Comparison of ENCODE assay signal across 8 cellular contexts in genomic region chr4:780730-781492, GRCh38. TPM values are rescaled to one million over a fixed set of nuclear protein-coding genes. Genes with fewer than 3 reads are reported as not detected.
A peak's percentile ranks its signal among the peaks of the same experiment; 100 is the strongest.
DNase-seq lines count a peak whose midpoint lies in the region; ATAC-seq and TF ChIP-seq lines count a peak whose summit lies in the region.

No MANE protein-coding gene starts in this region.

- H3K9me3 ChIP-seq in Karpas-422 (ENCODE audit: low read length) = no peaks in the 10 kb centered on the region

- H2AFZ ChIP-seq in Karpas-422 (ENCODE audit: low read length) = no peak overlapping the region

- peak overlapping the region; percentile 93 for H3K27ac Mint-ChIP-seq in dendritic cell treated with granulocyte-macrophage colony-stimulating factor and Interleukin-4, amounts not matched to agents 40 ng/mL and 50 ng/mL, for 4 days
- peak overlapping the region; percentile 33 to 99 (median 92) for H3K27ac Mint-ChIP-seq in naive B cell

- in situ Hi-C loops in GM13976 (cut with MboI; ENCODE audit: low sequenced_read_pairs, unreplicated experiment) = no loop called here

- H3K9me2 ChIP-seq in Karpas-422 (replicated peaks; ENCODE audit: insufficient read depth, low read length) = no peaks in the 10 kb centered on the region

- peak overlapping the region; percentile 98 for H3K4me2 ChIP-seq in Karpas-422 (ENCODE audit: low read depth, low read length, poor library complexity, severe bottlenecking)

- H3K36me3 ChIP-seq in Karpas-422 (ENCODE audit: insufficient read depth, low read length) = peaks cover 41% of the 10 kb centered on the region

- TF ChIP-seq CTCF in GM13976 (IDR thresholded peaks at IDR 0.05; ENCODE audit: borderline replicate concordance, control extremely low read depth, extremely low read depth, insufficient read depth, missing control alignments) = no peak

- DNase-seq in Karpas-422 (no peak), naive B cell (no peak), germinal center (ENCODE audit: low spot score) (no peak), GM13976 (ENCODE audit: low spot score) (no peak), Kasumi-1 (lab: John Stamatoyannopoulos, UW) (no peak), amniotic stem cell (lab: John Stamatoyannopoulos, UW) (no peak)

- H3K4me3 ChIP-seq in Karpas-422 (ENCODE audit: low read length) = peak overlapping the region; percentile 100

- H3K79me2 ChIP-seq in Karpas-422 (ENCODE audit: low read length) = peaks cover 48% of the 10 kb centered on the region

- peak; percentile 2 for ATAC-seq in GM19455 (IDR thresholded peaks at IDR 0.05; ENCODE audit: unreplicated experiment)
- no peak for ATAC-seq in naive B cell (ENCODE audit: low read depth in 2 of 2)

- H3K27me3 ChIP-seq in Karpas-422 (ENCODE audit: low read length) = no peaks in the 10 kb centered on the region

- peak overlapping the region; percentile 82 for H3K27ac ChIP-seq in Karpas-422 (ENCODE audit: low read length)

- peaks cover 78% of the 10 kb centered on the region for H3K4me1 Mint-ChIP-seq in dendritic cell treated with granulocyte-macrophage colony-stimulating factor and Interleukin-4, amounts not matched to agents 40 ng/mL and 50 ng/mL, for 4 days (ENCODE audit: low read depth)
- peaks cover 41 to 72% (median 57%) of the 10 kb centered on the region in 3 donors for H3K4me1 Mint-ChIP-seq in naive B cell

- peaks cover 28% of the 10 kb centered on the region for H3K4me1 ChIP-seq in Karpas-422 (ENCODE audit: low read length)

- H3K27me3 Mint-ChIP-seq in dendritic cell treated with granulocyte-macrophage colony-stimulating factor and Interleukin-4, amounts not matched to agents 40 ng/mL and 50 ng/mL, for 4 days = peaks cover 21% of the 10 kb centered on the region
- H3K27me3 Mint-ChIP-seq in naive B cell = peaks cover 0 to 31% (median 23%) of the 10 kb centered on the region in 3 donors

- H3K9ac ChIP-seq in Karpas-422 (ENCODE audit: low read length) = peak overlapping the region; percentile 99

- peaks cover 59% of the 10 kb centered on the region for H3K36me3 Mint-ChIP-seq in dendritic cell treated with granulocyte-macrophage colony-stimulating factor and Interleukin-4, amounts not matched to agents 40 ng/mL and 50 ng/mL, for 4 days (ENCODE audit: low read depth)
- H3K36me3 Mint-ChIP-seq in naive B cell = peaks cover 10 to 20% of the 10 kb centered on the region in 2 donors

- no peaks in the 10 kb centered on the region for H4K20me1 ChIP-seq in Karpas-422 (ENCODE audit: insufficient read depth, low read depth, low read length)

- peak overlapping the region; percentile 87 for H3K4me3 Mint-ChIP-seq in dendritic cell treated with granulocyte-macrophage colony-stimulating factor and Interleukin-4, amounts not matched to agents 40 ng/mL and 50 ng/mL, for 4 days
- peak overlapping the region; percentile 82 to 97 (median 96) for H3K4me3 Mint-ChIP-seq in naive B cell

- H3K9me3 Mint-ChIP-seq in dendritic cell treated with granulocyte-macrophage colony-stimulating factor and Interleukin-4, amounts not matched to agents 40 ng/mL and 50 ng/mL, for 4 days = no peaks in the 10 kb centered on the region
- H3K9me3 Mint-ChIP-seq in naive B cell = no peaks in the 10 kb centered on the region

- intact Hi-C loops in dendritic cell treated with granulocyte-macrophage colony-stimulating factor and Interleukin-4, amounts not matched to agents 40 ng/mL and 50 ng/mL, for 4 days (cut with micrococcal nuclease) = loop anchor here (5.0 kb wide), 2 partner anchors 74 to 284 kb away; partner anchors contain the start of genes PCGF3, PIGG and ZNF721

RNA-seq across cellular contexts. Expression of gene CPLX1, which starts 45.0 kb away (rescaled TPM):
- total RNA-seq in Karpas-422 (2014; rRNA removed; shearing (Covaris generic); ENCODE audit: low replicate concordance) = 0.40 and 3.1 TPM in 2 replicates
- not detected for polyA plus RNA-seq in naive B cell (ENCODE audit: low read depth in 6 of 6)
